In the genomic region with DNA sequence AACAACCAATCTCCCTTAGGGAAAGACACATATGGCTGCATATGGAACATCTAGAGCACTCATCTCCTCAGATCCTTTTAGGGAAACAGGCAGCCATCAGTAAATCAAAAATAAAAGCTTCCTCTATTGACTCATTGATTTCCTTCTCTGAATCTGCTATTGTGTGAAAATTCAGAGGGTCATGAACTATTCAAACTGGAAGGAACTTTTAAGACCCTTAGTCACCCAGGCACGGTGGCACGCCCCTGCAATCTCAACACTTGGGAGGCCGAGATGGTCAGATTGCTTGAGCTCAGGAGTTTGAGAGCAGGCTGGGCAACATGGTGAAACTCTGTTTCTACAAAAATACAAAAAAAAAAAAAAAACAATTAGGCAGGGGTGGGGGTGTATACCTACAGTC, we compare ENCODE assay signal across 23 cellular contexts.
"Had no signal": no experiment of that assay in that cellular context is flagged by ENCODE, and none has a peak within 500 bp of the region (broad histone marks: within the 10 kb centered on the region; RNA-seq: fewer than 3 reads in every experiment).

No MANE protein-coding gene starts in this region.

- H3K27ac ChIP-seq: cardiac muscle cell, left ventricle myocardium inferior, tibial nerve had no signal

- ATAC-seq: activated CD8-positive, alpha-beta T cell treated with anti-CD3 and anti-CD28 coated beads for 36 hours; activated T-helper 17 cell treated with anti-CD3 and anti-CD28 coated beads, Interleukin-2, amount 50 U/mL, for 72 hours; effector memory CD8-positive, alpha-beta T cell; right cardiac atrium; stimulated activated naive CD8-positive, alpha-beta T cell treated with anti-CD3 and anti-CD28 coated beads, Interleukin-15, Interleukin-2, amounts not matched to agents 100 U/mL and 50 U/mL, for 24 hours; T-cell had no signal

- H3K4me3 ChIP-seq: cardiac muscle cell, left ventricle myocardium inferior, tibial nerve had no signal

- FAIRE-seq: frontal cortex had no signal

- H3K36me3 ChIP-seq: cardiac muscle cell, left ventricle myocardium inferior, tibial nerve had no signal

- H3K27me3 ChIP-seq: cardiac muscle cell, tibial nerve had no signal

- H3K9me3 ChIP-seq: left ventricle myocardium inferior, tibial nerve had no signal

- DNase-seq: activated CD4-positive, alpha-beta T cell treated with anti-CD3 and anti-CD28 coated beads for 48 hours; activated CD4-positive, CD25-positive, alpha-beta regulatory T cell; activated CD8-positive, alpha-beta T cell treated with anti-CD3 and anti-CD28 coated beads for 36 hours; activated naive CD4-positive, alpha-beta T cell; activated naive CD8-positive, alpha-beta T cell treated with anti-CD3 and anti-CD28 coated beads for 36 hours; activated T-cell treated with anti-CD3 and anti-CD28 coated beads, Interleukin-2, amount 50 U/mL, for 1 hour; amniotic stem cell; effector memory CD8-positive, alpha-beta T cell; immature natural killer cell; kidney glomerular epithelial cell; left ventricle myocardium inferior; mammary epithelial cell; midbrain; occipital lobe; right cardiac atrium; stimulated activated CD4-positive, alpha-beta T cell treated with anti-CD3 and anti-CD28 coated beads, Interleukin-2, amount 100 ng/mL, for 24 hours; stimulated activated naive CD8-positive, alpha-beta T cell treated with anti-CD3 and anti-CD28 coated beads, Interleukin-15, Interleukin-2, amounts not matched to agents 100 U/mL and 50 U/mL, for 24 hours; substantia nigra; T-cell had no signal
